ENCODE assay signal across 1 cellular context in the genomic region with DNA sequence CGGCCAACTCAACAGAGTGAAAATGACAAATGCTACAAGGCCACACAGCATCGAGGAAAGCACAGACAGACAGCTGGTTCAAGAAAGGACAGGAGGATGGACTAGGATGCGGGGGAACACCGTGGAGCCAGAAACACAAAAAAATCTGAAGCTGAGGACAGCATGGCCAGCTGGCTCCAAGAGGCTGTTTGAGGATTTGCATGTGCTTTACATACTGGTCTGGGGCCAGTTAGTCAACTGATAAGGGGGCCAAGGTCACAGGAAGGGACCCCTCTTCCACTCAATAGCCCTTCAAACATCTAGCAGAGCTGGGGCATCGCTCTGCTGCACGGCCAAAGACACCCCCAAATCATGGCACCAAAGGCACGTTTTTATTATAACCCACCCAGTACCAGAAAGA.
TF ChIP-seq lines count a peak whose summit lies in the region.

No MANE protein-coding gene starts in this region.

TF ChIP-seq in K562, 482 proteins besides CTCF, POLR2A, EP300 and RAD21 (continued from another document):
- TF ChIP-seq, protein P1, sequence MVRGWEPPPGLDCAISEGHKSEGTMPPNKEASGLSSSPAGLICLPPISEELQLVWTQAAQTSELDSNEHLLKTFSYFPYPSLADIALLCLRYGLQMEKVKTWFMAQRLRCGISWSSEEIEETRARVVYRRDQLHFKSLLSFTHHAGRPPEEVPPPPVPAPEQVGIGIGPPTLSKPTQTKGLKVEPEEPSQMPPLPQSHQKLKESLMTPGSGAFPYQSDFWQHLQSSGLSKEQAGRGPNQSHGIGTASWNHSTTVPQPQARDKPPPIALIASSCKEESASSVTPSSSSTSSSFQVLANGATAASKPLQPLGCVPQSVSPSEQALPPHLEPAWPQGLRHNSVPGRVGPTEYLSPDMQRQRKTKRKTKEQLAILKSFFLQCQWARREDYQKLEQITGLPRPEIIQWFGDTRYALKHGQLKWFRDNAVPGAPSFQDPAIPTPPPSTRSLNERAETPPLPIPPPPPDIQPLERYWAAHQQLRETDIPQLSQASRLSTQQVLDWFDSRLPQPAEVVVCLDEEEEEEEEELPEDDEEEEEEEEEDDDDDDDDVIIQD (CRISPR knock-in tag; IDR thresholded peaks at IDR 0.05), result no peak
- TF ChIP-seq LARP7 (IDR thresholded peaks at IDR 0.05) (no peak), NR2C1 (IDR thresholded peaks at IDR 0.05) (0 out of 2 replicates have a peak, but pooled peaks have one; percentile 36), NR2C1 (tag; IDR thresholded peaks at IDR 0.05) (no peak), ZNF263 (CRISPR knock-in tag; IDR thresholded peaks at IDR 0.05; ENCODE audit: borderline replicate concordance) (peak; percentile 36; the same call in 1 of the 2 replicates), MYC (IDR thresholded peaks at IDR 0.05; ENCODE audit: low read depth, low read length) (0 out of 2 replicates have a peak, but pooled peaks have one; percentile 16), MYC (CRISPR knock-in tag; IDR thresholded peaks at IDR 0.05; ENCODE audit: borderline replicate concordance, low read depth) (no peak), PHB (CRISPR knock-in tag; IDR thresholded peaks at IDR 0.05) (no peak), MTA3 (IDR thresholded peaks at IDR 0.05; ENCODE audit: borderline replicate concordance) (no peak), HMG20A (CRISPR knock-in tag; conservative IDR thresholded peaks at IDR 0.05) (no peak), PTTG1 (tag; IDR thresholded peaks at IDR 0.05; ENCODE audit: low read depth) (no peak), RBM15 (IDR thresholded peaks at IDR 0.05; ENCODE audit: insufficient read depth, low read length) (no peak), NFYB (IDR thresholded peaks at IDR 0.05; ENCODE audit: extremely low read depth, insufficient read length) (no peak), POU5F1 (IDR thresholded peaks at IDR 0.05; ENCODE audit: borderline replicate concordance, low read depth, low read length, partially characterized antibody) (no peak), ZBTB7A (IDR thresholded peaks at IDR 0.05; ENCODE audit: borderline replicate concordance, control insufficient read depth, low read depth, low read length) (peak; percentile 57; the same call in 1 of the 2 replicates)
- TF ChIP-seq, protein P2, sequence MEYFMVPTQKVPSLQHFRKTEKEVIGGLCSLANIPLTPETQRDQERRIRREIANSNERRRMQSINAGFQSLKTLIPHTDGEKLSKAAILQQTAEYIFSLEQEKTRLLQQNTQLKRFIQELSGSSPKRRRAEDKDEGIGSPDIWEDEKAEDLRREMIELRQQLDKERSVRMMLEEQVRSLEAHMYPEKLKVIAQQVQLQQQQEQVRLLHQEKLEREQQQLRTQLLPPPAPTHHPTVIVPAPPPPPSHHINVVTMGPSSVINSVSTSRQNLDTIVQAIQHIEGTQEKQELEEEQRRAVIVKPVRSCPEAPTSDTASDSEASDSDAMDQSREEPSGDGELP (CRISPR knock-in tag; IDR thresholded peaks at IDR 0.05; ENCODE audit: borderline replicate concordance), result peak; percentile 58; the same call in 1 of the 2 replicates
- TF ChIP-seq, protein P3, sequence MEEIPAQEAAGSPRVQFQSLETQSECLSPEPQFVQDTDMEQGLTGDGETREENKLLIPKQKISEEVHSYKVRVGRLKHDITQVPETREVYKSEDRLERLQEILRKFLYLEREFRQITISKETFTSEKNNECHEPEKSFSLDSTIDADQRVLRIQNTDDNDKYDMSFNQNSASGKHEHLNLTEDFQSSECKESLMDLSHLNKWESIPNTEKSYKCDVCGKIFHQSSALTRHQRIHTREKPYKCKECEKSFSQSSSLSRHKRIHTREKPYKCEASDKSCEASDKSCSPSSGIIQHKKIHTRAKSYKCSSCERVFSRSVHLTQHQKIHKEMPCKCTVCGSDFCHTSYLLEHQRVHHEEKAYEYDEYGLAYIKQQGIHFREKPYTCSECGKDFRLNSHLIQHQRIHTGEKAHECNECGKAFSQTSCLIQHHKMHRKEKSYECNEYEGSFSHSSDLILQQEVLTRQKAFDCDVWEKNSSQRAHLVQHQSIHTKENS (CRISPR knock-in tag; IDR thresholded peaks at IDR 0.05), result no peak
- TF ChIP-seq, protein P4, sequence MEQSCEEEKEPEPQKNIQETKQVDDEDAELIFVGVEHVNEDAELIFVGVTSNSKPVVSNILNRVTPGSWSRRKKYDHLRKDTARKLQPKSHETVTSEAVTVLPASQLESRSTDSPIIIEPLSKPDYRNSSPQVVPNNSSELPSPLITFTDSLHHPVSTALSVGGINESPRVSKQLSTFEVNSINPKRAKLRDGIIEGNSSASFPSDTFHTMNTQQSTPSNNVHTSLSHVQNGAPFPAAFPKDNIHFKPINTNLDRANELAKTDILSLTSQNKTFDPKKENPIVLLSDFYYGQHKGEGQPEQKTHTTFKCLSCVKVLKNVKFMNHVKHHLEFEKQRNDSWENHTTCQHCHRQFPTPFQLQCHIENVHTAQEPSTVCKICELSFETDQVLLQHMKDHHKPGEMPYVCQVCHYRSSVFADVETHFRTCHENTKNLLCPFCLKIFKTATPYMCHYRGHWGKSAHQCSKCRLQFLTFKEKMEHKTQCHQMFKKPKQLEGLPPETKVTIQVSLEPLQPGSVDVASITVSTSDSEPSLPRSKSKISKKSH (CRISPR knock-in tag; IDR thresholded peaks at IDR 0.05), result no peak
- TF ChIP-seq, protein P5, sequence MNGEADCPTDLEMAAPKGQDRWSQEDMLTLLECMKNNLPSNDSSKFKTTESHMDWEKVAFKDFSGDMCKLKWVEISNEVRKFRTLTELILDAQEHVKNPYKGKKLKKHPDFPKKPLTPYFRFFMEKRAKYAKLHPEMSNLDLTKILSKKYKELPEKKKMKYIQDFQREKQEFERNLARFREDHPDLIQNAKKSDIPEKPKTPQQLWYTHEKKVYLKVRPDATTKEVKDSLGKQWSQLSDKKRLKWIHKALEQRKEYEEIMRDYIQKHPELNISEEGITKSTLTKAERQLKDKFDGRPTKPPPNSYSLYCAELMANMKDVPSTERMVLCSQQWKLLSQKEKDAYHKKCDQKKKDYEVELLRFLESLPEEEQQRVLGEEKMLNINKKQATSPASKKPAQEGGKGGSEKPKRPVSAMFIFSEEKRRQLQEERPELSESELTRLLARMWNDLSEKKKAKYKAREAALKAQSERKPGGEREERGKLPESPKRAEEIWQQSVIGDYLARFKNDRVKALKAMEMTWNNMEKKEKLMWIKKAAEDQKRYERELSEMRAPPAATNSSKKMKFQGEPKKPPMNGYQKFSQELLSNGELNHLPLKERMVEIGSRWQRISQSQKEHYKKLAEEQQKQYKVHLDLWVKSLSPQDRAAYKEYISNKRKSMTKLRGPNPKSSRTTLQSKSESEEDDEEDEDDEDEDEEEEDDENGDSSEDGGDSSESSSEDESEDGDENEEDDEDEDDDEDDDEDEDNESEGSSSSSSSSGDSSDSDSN (IDR thresholded peaks at IDR 0.05; ENCODE audit: borderline replicate concordance in 1 of 2, low read depth in 2 of 2, low read length in 2 of 2), result no peak
- TF ChIP-seq, protein P6, sequence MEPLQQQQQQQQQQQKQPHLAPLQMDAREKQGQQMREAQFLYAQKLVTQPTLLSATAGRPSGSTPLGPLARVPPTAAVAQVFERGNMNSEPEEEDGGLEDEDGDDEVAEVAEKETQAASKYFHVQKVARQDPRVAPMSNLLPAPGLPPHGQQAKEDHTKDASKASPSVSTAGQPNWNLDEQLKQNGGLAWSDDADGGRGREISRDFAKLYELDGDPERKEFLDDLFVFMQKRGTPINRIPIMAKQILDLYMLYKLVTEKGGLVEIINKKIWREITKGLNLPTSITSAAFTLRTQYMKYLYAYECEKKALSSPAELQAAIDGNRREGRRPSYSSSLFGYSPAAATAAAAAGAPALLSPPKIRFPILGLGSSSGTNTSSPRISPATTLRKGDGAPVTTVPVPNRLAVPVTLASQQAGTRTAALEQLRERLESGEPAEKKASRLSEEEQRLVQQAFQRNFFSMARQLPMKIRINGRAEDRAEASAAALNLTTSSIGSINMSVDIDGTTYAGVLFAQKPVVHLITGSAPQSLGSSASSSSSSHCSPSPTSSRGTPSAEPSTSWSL (CRISPR knock-in tag; IDR thresholded peaks at IDR 0.05; ENCODE audit: borderline replicate concordance), result no peak
- TF ChIP-seq, protein P7, sequence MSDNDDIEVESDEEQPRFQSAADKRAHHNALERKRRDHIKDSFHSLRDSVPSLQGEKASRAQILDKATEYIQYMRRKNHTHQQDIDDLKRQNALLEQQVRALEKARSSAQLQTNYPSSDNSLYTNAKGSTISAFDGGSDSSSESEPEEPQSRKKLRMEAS (CRISPR knock-in tag; IDR thresholded peaks at IDR 0.05), result peak; percentile 59
